14 cellular contexts compared by ENCODE assay signal in genomic region chr6:99254616-99255550, GRCh38.
DNase-seq lines count a peak whose midpoint lies in the region; ATAC-seq and TF ChIP-seq lines count a peak whose summit lies in the region.
"Had no signal": no experiment of that assay in that cellular context is flagged by ENCODE, and none has a peak within 500 bp of the region (broad histone marks: within the 10 kb centered on the region; RNA-seq: fewer than 3 reads in every experiment).

No MANE protein-coding gene starts in this region.

- no peaks in the 10 kb centered on the region for H3K79me2 ChIP-seq in GM23338 (replicated peaks; ENCODE audit: insufficient read depth)

- H3K9me3 Mint-ChIP-seq in GM23338 (no peaks in the 10 kb centered on the region; the same call in 2 of the 3 replicates), Caco-2 (ENCODE audit: unreplicated experiment) (no peaks in the 10 kb centered on the region)
- H3K9me3 Mint-ChIP-seq: CD8-positive, alpha-beta T cell; HFFc6 had no signal

- no peak for DNase-seq in GM23338 (ENCODE audit: low spot score)
- peak; percentile 7 for DNase-seq in RPMI7951 (ENCODE audit: low read depth)
- peak; percentile 77 for DNase-seq in cerebellum (ENCODE audit: low spot score)
- DNase-seq in effector CD8-positive, alpha-beta T cell (lab: John Stamatoyannopoulos, UW): no peak
- no peak for DNase-seq in activated CD8-positive, alpha-beta memory T cell treated with anti-CD3 and anti-CD28 coated beads, Interleukin-2, amount 50 U/mL, for 4 hours
- DNase-seq in Caco-2: no peak
- DNase-seq: CD8-positive, alpha-beta T cell; DMS79; HCEC 1CT; HFFc6 had no signal

- BruUV-seq in Caco-2 (replicated peaks; lab: Mats Ljungman, UMichigan): no TSS peak

- intact Hi-C loops in Caco-2 (cut with micrococcal nuclease; ENCODE audit: unreplicated experiment): no loop called here

- no peaks in the 10 kb centered on the region for H4K20me1 ChIP-seq in GM23338 (replicated peaks; ENCODE audit: insufficient read depth)

- H3K27me3 ChIP-seq in GM23338 (ENCODE audit: insufficient read depth) (no peaks in the 10 kb centered on the region), Caco-2 (replicated peaks; ENCODE audit: control insufficient read depth, insufficient read depth, low read length) (no peaks in the 10 kb centered on the region)

- no peaks in the 10 kb centered on the region for H3K4me1 ChIP-seq in GM23338 (ENCODE audit: insufficient read depth)
- H3K4me1 ChIP-seq in Caco-2: no peaks in the 10 kb centered on the region
- H3K4me1 ChIP-seq: A549 had no signal

- H3K4me3 ChIP-seq in GM23338: no peak overlapping the region
- H3K4me3 ChIP-seq in Caco-2 (ENCODE audit: low read depth, low read length): no peak overlapping the region
- H3K4me3 ChIP-seq: A549 had no signal

- H3K4me2 ChIP-seq in GM23338: no peak overlapping the region
- H3K4me2 ChIP-seq: A549 had no signal

- no peak overlapping the region for H3K4me3 Mint-ChIP-seq in GM23338
- no peak overlapping the region for H3K4me3 Mint-ChIP-seq in Caco-2 (ENCODE audit: unreplicated experiment)
- H3K4me3 Mint-ChIP-seq: CD14-positive monocyte; CD8-positive, alpha-beta T cell; HFFc6 had no signal

- H3K36me3 Mint-ChIP-seq in GM23338 (ENCODE audit: low read depth) (no peaks in the 10 kb centered on the region), Caco-2 (ENCODE audit: insufficient read depth, unreplicated experiment) (no peaks in the 10 kb centered on the region)
- H3K36me3 Mint-ChIP-seq: CD14-positive monocyte; CD8-positive, alpha-beta T cell had no signal

- no peaks in the 10 kb centered on the region for H3K9me2 ChIP-seq in GM23338 (ENCODE audit: insufficient read depth)

- H3K27me3 Mint-ChIP-seq in GM23338 (ENCODE audit: insufficient read depth, low read depth, poor library complexity): no peaks in the 10 kb centered on the region
- peaks cover 5% of the 10 kb centered on the region for H3K27me3 Mint-ChIP-seq in Caco-2 (ENCODE audit: insufficient read depth, unreplicated experiment)

- ATAC-seq in GM23338 (no peak), GM21529 (IDR thresholded peaks at IDR 0.05; ENCODE audit: unreplicated experiment) (no peak)
- ATAC-seq: A549; CD8-positive, alpha-beta T cell had no signal

- H3K36me3 ChIP-seq in GM23338 (ENCODE audit: insufficient read depth) (no peaks in the 10 kb centered on the region), Caco-2 (ENCODE audit: control insufficient read depth, insufficient read depth, low read length) (no peaks in the 10 kb centered on the region)

- POLR2A ChIA-PET in Caco-2 (lab: Charles Lee): no interaction called here

- no peaks in the 10 kb centered on the region for H3F3A ChIP-seq in GM23338 (replicated peaks; ENCODE audit: low read depth)

- TF ChIP-seq CTCF in GM23338 (conservative IDR thresholded peaks at IDR 0.05; ENCODE audit: low read depth in 2 of 2) (no peak), Caco-2 (IDR thresholded peaks at IDR 0.05; ENCODE audit: insufficient read depth in 1 of 2, low read depth in 1 of 2, low read length in 1 of 2, severe bottlenecking in 1 of 2, unreplicated experiment in 1 of 2) (no peak)

- CTCF ChIA-PET in Caco-2 (lab: Charles Lee): no interaction called here

- H3K27ac Mint-ChIP-seq in GM23338 (no peak overlapping the region), Caco-2 (ENCODE audit: unreplicated experiment) (no peak overlapping the region)
- H3K27ac Mint-ChIP-seq: CD14-positive monocyte; CD8-positive, alpha-beta T cell; HFFc6 had no signal

- no peaks in the 10 kb centered on the region for H3K9me3 ChIP-seq in Caco-2
- H3K9me3 ChIP-seq: A549 had no signal

- H2AFZ ChIP-seq in GM23338: peak overlapping the region; percentile 56; the same call in 1 of the 2 replicates

- no peaks in the 10 kb centered on the region for H3K4me1 Mint-ChIP-seq in GM23338
- no peaks in the 10 kb centered on the region for H3K4me1 Mint-ChIP-seq in Caco-2 (ENCODE audit: low read depth, unreplicated experiment)
- H3K4me1 Mint-ChIP-seq: CD14-positive monocyte had no signal

- H3K27ac ChIP-seq in GM23338 (ENCODE audit: low read depth): no peak overlapping the region
- H3K27ac ChIP-seq: A549, HL-60 had no signal

TF ChIP-seq in GM23338, 12 proteins besides CTCF, POLR2A, EP300 and RAD21 (continues in another document):
- TF ChIP-seq CREB1 (CRISPR knock-in tag; IDR thresholded peaks at IDR 0.05; ENCODE audit: low read depth) (no peak), STAT1 (IDR thresholded peaks at IDR 0.05; ENCODE audit: unreplicated experiment) (no peak), ZNF331 (CRISPR knock-in tag; IDR thresholded peaks at IDR 0.05; ENCODE audit: low read depth) (no peak), JUNB (IDR thresholded peaks at IDR 0.05; ENCODE audit: unreplicated experiment) (no peak), NANOG (IDR thresholded peaks at IDR 0.05; ENCODE audit: borderline replicate concordance) (no peak), EZH2phosphoT487 (IDR thresholded peaks at IDR 0.05; ENCODE audit: unreplicated experiment) (no peak), ETS1 (IDR thresholded peaks at IDR 0.05) (no peak), POLR2AphosphoS5 (IDR thresholded peaks at IDR 0.05; ENCODE audit: low read depth) (no peak), EZH2 (IDR thresholded peaks at IDR 0.05; ENCODE audit: low read depth, unreplicated experiment) (no peak)
- TF ChIP-seq, protein P1, sequence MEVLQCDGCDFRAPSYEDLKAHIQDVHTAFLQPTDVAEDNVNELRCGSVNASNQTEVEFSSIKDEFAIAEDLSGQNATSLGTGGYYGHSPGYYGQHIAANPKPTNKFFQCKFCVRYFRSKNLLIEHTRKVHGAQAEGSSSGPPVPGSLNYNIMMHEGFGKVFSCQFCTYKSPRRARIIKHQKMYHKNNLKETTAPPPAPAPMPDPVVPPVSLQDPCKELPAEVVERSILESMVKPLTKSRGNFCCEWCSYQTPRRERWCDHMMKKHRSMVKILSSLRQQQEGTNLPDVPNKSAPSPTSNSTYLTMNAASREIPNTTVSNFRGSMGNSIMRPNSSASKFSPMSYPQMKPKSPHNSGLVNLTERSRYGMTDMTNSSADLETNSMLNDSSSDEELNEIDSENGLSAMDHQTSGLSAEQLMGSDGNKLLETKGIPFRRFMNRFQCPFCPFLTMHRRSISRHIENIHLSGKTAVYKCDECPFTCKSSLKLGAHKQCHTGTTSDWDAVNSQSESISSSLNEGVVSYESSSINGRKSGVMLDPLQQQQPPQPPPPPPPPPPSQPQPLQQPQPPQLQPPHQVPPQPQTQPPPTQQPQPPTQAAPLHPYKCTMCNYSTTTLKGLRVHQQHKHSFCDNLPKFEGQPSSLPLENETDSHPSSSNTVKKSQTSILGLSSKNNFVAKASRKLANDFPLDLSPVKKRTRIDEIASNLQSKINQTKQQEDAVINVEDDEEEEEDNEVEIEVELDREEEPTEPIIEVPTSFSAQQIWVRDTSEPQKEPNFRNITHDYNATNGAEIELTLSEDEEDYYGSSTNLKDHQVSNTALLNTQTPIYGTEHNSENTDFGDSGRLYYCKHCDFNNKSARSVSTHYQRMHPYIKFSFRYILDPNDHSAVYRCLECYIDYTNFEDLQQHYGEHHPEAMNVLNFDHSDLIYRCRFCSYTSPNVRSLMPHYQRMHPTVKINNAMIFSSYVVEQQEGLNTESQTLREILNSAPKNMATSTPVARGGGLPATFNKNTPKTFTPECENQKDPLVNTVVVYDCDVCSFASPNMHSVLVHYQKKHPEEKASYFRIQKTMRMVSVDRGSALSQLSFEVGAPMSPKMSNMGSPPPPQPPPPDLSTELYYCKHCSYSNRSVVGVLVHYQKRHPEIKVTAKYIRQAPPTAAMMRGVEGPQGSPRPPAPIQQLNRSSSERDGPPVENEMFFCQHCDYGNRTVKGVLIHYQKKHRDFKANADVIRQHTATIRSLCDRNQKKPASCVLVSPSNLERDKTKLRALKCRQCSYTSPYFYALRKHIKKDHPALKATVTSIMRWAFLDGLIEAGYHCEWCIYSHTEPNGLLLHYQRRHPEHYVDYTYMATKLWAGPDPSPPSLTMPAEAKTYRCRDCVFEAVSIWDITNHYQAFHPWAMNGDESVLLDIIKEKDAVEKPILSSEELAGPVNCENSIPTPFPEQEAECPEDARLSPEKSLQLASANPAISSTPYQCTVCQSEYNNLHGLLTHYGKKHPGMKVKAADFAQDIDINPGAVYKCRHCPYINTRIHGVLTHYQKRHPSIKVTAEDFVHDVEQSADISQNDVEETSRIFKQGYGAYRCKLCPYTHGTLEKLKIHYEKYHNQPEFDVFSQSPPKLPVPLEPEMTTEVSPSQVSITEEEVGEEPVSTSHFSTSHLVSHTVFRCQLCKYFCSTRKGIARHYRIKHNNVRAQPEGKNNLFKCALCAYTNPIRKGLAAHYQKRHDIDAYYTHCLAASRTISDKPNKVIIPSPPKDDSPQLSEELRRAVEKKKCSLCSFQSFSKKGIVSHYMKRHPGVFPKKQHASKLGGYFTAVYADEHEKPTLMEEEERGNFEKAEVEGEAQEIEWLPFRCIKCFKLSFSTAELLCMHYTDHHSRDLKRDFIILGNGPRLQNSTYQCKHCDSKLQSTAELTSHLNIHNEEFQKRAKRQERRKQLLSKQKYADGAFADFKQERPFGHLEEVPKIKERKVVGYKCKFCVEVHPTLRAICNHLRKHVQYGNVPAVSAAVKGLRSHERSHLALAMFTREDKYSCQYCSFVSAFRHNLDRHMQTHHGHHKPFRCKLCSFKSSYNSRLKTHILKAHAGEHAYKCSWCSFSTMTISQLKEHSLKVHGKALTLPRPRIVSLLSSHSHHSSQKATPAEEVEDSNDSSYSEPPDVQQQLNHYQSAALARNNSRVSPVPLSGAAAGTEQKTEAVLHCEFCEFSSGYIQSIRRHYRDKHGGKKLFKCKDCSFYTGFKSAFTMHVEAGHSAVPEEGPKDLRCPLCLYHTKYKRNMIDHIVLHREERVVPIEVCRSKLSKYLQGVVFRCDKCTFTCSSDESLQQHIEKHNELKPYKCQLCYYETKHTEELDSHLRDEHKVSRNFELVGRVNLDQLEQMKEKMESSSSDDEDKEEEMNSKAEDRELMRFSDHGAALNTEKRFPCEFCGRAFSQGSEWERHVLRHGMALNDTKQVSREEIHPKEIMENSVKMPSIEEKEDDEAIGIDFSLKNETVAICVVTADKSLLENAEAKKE (CRISPR knock-in tag; IDR thresholded peaks at IDR 0.05): no peak

Comparison
In these comparisons a context has a peak if more than half of its experiments do, and no peak if none do; other contexts are left out.
1. DNase-seq: peak in RPMI7951 (single experiment) and cerebellum (single experiment); none in GM23338 (single experiment), effector CD8-positive, alpha-beta T cell (single experiment), activated CD8-positive, alpha-beta memory T cell treated with anti-CD3 and anti-CD28 coated beads, Interleukin-2, amount 50 U/mL, for 4 hours (single experiment) and Caco-2 (0 of 2).